ENCODE assay signal across 1 cellular context in genomic region chr1:177959793-177960515, GRCh38.
TF ChIP-seq lines count a peak whose summit lies in the region.

No MANE protein-coding gene starts in this region.

TF ChIP-seq in liver, 16 proteins besides CTCF, POLR2A, EP300 and RAD21 (continued from another document):
- TF ChIP-seq ZBTB33 (IDR thresholded peaks at IDR 0.05) (no peak), FOXA1 (IDR thresholded peaks at IDR 0.05) (no peak), MAX (IDR thresholded peaks at IDR 0.05) (no peak), RXRA (IDR thresholded peaks at IDR 0.05) (no peak)
TF ChIP-seq in liver: peak in this region for 0.
